Comparison of ENCODE assay signal across 8 cellular contexts in genomic region chr16:85393674-85394510, GRCh38.
DNase-seq lines count a peak whose midpoint lies in the region; ATAC-seq and TF ChIP-seq lines count a peak whose summit lies in the region.

No MANE protein-coding gene starts in this region.

- TF ChIP-seq RAD21 in SK-N-SH (IDR thresholded peaks at IDR 0.05; ENCODE audit: low read length), result peak; percentile 71

- DNase-seq in NCI-H524 (lab: John Stamatoyannopoulos, UW) (peak; percentile 48 to 74), NCI-H524 treated with DMSO at 0.1 percent for 48 hours (lab: John Stamatoyannopoulos, UW) (no peak), SK-N-SH (peak; percentile 90), hepatocyte (ENCODE audit: low spot score) (peak; percentile 87)
- DNase-seq in activated naive CD8-positive, alpha-beta T cell treated with anti-CD3 and anti-CD28 coated beads for 36 hours, result peak; percentile 76
- DNase-seq in stimulated activated CD4-positive, alpha-beta T cell treated with anti-CD3 and anti-CD28 coated beads, Interleukin-1b, Interleukin-23, amount 100 ng/mL, for 48 hours, result peak; percentile 60

- H3K4me1 ChIP-seq in SK-N-SH (ENCODE audit: control insufficient read depth in 1 of 2, insufficient read depth in 2 of 2, low read depth in 1 of 2, low read length in 1 of 2), result peaks cover 43 to 78% of the 10 kb centered on the region in 2 experiments
- peaks cover 58% of the 10 kb centered on the region for H3K4me1 ChIP-seq in hepatocyte (ENCODE audit: insufficient read depth)

- H3K27ac ChIP-seq in SK-N-SH (ENCODE audit: low read depth in 2 of 2, low read length in 1 of 2) (peak overlapping the region; percentile 75 to 99; a peak in 3 of 4 replicates), hepatocyte (peak overlapping the region; percentile 80)

- H4K20me1 ChIP-seq in SK-N-SH (ENCODE audit: insufficient read depth), result no peaks in the 10 kb centered on the region
- no peaks in the 10 kb centered on the region for H4K20me1 ChIP-seq in hepatocyte (ENCODE audit: insufficient read depth, poor library complexity, severe bottlenecking)

- peaks cover 26% of the 10 kb centered on the region for H3F3A ChIP-seq in SK-N-SH (replicated peaks; ENCODE audit: insufficient read depth)

- H3K27ac Mint-ChIP-seq in activated naive CD8-positive, alpha-beta T cell treated with anti-CD3 and anti-CD28 coated beads for 36 hours, result no peak overlapping the region

- TF ChIP-seq CTCF in SK-N-SH (IDR thresholded peaks at IDR 0.05) (peak; percentile 88), hepatocyte (IDR thresholded peaks at IDR 0.05; ENCODE audit: poor library complexity) (peak; percentile 86)

- ATAC-seq in GM18520 (IDR thresholded peaks at IDR 0.05; ENCODE audit: unreplicated experiment), result no peak
- no peak for ATAC-seq in GM19023 (IDR thresholded peaks at IDR 0.05; ENCODE audit: unreplicated experiment)

- H3K9ac ChIP-seq in SK-N-SH, result no peak overlapping the region

- H3K36me3 ChIP-seq in SK-N-SH (replicated peaks in 1 of 2; ENCODE audit: control insufficient read depth in 1 of 2, insufficient read depth in 2 of 2, low read length in 1 of 2) (no peaks in the 10 kb centered on the region), hepatocyte (replicated peaks; ENCODE audit: insufficient read depth, low read depth) (no peaks in the 10 kb centered on the region)

- no peaks in the 10 kb centered on the region for H3K27me3 Mint-ChIP-seq in activated naive CD8-positive, alpha-beta T cell treated with anti-CD3 and anti-CD28 coated beads for 36 hours

- no peaks in the 10 kb centered on the region for H3K9me3 ChIP-seq in SK-N-SH
- H3K9me3 ChIP-seq in hepatocyte (ENCODE audit: low read depth), result no peaks in the 10 kb centered on the region

- no peaks in the 10 kb centered on the region for H3K9me2 ChIP-seq in SK-N-SH
- H3K9me2 ChIP-seq in hepatocyte (replicated peaks; ENCODE audit: insufficient read depth), result no peaks in the 10 kb centered on the region

- no peak overlapping the region for H2AFZ ChIP-seq in SK-N-SH (ENCODE audit: low read depth)
- no peak overlapping the region for H2AFZ ChIP-seq in hepatocyte

- H3K79me2 ChIP-seq in SK-N-SH (ENCODE audit: insufficient read depth) (peaks cover 10% of the 10 kb centered on the region; the same call in 1 of the 2 replicates), hepatocyte (no peaks in the 10 kb centered on the region)

- 52% methylated on average over 24 of the region's 37 CpGs for WGBS in SK-N-SH (ENCODE audit: low lambda C conversion rate)
- WGBS in hepatocyte (ENCODE audit: low lambda C conversion rate, missing lambda C conversion rate), result 46% methylated on average over 29 of the region's 37 CpGs

- H3K4me2 ChIP-seq in SK-N-SH (peak overlapping the region; percentile 44; the same call in 1 of the 2 replicates), hepatocyte (peak overlapping the region; percentile 68)

- H3K4me3 ChIP-seq in SK-N-SH (ENCODE audit: low read depth in 2 of 2, low read length in 1 of 2) (peak overlapping the region in 1 of 2 experiments; percentile 37; a peak in 1 of 4 replicates), hepatocyte (no peak overlapping the region)

- H3K4me1 Mint-ChIP-seq in activated naive CD8-positive, alpha-beta T cell treated with anti-CD3 and anti-CD28 coated beads for 36 hours, result no peaks in the 10 kb centered on the region

- no peaks in the 10 kb centered on the region for H3K36me3 Mint-ChIP-seq in activated naive CD8-positive, alpha-beta T cell treated with anti-CD3 and anti-CD28 coated beads for 36 hours

- H3K27me3 ChIP-seq in SK-N-SH (ENCODE audit: insufficient read depth) (no peaks in the 10 kb centered on the region), hepatocyte (no peaks in the 10 kb centered on the region)

- CTCF ChIA-PET in SK-N-SH (lab: Yijun Ruan, JAX), result interaction anchor here (0.6 to 10.1 kb wide), 34 partner anchors 11 to 279 kb away, joined by 3 to 144 read pairs (median 4); no protein-coding TSS in a partner anchor

- no peak overlapping the region for H3K4me3 Mint-ChIP-seq in activated naive CD8-positive, alpha-beta T cell treated with anti-CD3 and anti-CD28 coated beads for 36 hours

- H3K9me3 Mint-ChIP-seq in activated naive CD8-positive, alpha-beta T cell treated with anti-CD3 and anti-CD28 coated beads for 36 hours, result no peaks in the 10 kb centered on the region

- TF ChIP-seq EP300 in SK-N-SH (IDR thresholded peaks at IDR 0.05; ENCODE audit: borderline replicate concordance in 1 of 2, low read depth in 1 of 2, low read length in 1 of 2), result no peak

- POLR2A ChIA-PET in SK-N-SH (lab: Yijun Ruan, JAX), result interaction anchor here (1.0 kb wide), 1 partner anchor 112 kb away, joined by 3 read pairs; no protein-coding TSS in a partner anchor

TF ChIP-seq in SK-N-SH, 30 proteins besides CTCF, POLR2A, EP300 and RAD21:
- no peak for TF ChIP-seq GATA2 (CRISPR knock-in tag; IDR thresholded peaks at IDR 0.05)
- no peak for TF ChIP-seq USF2 (IDR thresholded peaks at IDR 0.05; ENCODE audit: borderline replicate concordance, low read depth, low read length)
- TF ChIP-seq MXI1 (IDR thresholded peaks at IDR 0.05; ENCODE audit: low read depth, low read length), result no peak
- TF ChIP-seq FOXJ3 (CRISPR knock-in tag; IDR thresholded peaks at IDR 0.05), result peak; percentile 58
- TF ChIP-seq SMC3 (IDR thresholded peaks at IDR 0.05; ENCODE audit: low read depth, low read length), result peak; percentile 79
- TF ChIP-seq REST (IDR thresholded peaks at IDR 0.05; ENCODE audit: low read depth, low read length), result no peak
TF ChIP-seq in SK-N-SH: peak in this region for 2.
